In the genomic region with DNA sequence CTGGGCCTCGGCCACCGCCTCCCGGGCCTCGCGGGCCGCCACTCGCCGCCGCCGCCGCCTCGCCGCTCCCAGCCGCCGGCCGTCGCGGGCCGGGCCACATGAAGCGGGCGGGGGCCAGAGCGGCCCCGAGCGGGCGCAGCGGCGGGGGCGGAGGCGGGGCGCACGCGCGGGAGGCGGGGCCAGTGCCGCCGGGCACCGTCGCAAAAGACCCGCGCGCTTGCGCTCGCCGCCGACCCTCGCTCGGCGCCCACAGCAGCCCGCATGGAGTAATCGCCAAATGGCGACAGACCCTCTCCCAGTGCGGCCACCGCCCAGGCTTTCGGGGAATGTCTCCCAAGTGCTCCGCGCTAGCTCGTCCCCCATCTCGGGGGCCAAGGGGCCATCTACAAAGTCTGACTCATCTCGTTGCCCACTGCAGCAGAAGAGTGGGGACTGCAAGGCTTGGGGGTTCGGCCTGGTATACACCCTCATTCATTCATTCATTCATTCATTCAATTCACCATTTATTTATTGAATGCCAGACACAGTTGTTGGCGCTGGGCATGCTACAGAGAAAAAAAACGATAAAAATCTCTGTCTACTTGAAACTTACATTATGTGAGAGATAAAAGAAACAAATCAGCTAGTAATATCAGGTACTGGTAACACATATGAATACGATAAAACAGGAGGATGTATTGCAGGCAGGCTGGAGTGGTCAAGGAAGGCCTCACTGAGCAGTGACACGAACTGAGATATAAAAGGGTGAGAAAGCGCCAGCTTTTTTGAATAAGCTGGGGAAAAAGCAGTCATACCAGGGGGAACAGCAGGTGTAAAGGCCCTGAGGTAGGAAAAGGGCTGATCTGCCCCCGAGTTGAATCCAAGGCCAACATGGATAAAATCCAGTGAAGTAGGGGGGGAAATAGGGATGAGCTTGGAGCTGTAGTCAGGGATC, we compare ENCODE assay signal across 8 cellular contexts.
A peak's percentile ranks its signal among the peaks of the same experiment; 100 is the strongest.
DNase-seq lines count a peak whose midpoint lies in the region; ATAC-seq and TF ChIP-seq lines count a peak whose summit lies in the region.

A gene with protein sequence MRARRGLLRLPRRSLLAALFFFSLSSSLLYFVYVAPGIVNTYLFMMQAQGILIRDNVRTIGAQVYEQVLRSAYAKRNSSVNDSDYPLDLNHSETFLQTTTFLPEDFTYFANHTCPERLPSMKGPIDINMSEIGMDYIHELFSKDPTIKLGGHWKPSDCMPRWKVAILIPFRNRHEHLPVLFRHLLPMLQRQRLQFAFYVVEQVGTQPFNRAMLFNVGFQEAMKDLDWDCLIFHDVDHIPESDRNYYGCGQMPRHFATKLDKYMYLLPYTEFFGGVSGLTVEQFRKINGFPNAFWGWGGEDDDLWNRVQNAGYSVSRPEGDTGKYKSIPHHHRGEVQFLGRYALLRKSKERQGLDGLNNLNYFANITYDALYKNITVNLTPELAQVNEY (minus strand): TSS at position 100 of the 934 bp plus-strand sequence. CDS start 188 bp downstream, outside the sequence.

- H3K27me3 ChIP-seq in KMS-11 (ENCODE audit: insufficient read depth, low read depth), result no peaks in the 10 kb centered on the region

- H3K4me3 ChIP-seq in KMS-11 (IDR thresholded peaks at IDR 0.05; ENCODE audit: insufficient read depth, low read depth, low read length) (no peak within 1 kb of the TSS), foreskin fibroblast (ENCODE audit: low read depth in 1 of 2, low read length in 2 of 2) (peak within 1 kb of the TSS; percentile 76 to 87)

- peak within 1 kb of the TSS; percentile 97 for H3K4me3 Mint-ChIP-seq in nephron progenitor cell

- no peaks in the 10 kb centered on the region for H3K9me3 Mint-ChIP-seq in nephron progenitor cell

- peaks cover 46% of the 10 kb centered on the region for H3K4me1 ChIP-seq in KMS-11 (ENCODE audit: low read depth, poor library complexity, severe bottlenecking)

- peak; percentile 95 for DNase-seq in DMS114 treated with DMSO at 0.1 percent for 48 hours (lab: John Stamatoyannopoulos, UW; ENCODE audit: unreplicated experiment)
- peak; percentile 85 for DNase-seq in SHP77 treated with DMSO at 0.1 percent for 48 hours (lab: John Stamatoyannopoulos, UW)
- DNase-seq in activated gamma-delta T cell treated with anti-CD3 and anti-CD28 coated beads, Interleukin-2, amount 50 U/mL, for 16 hours (ENCODE audit: low read depth), result peak; percentile 32
- peak; percentile 67 to 92 for DNase-seq in foreskin fibroblast
- peak; percentile 87 for DNase-seq in nephron progenitor cell
- DNase-seq in stromal cell of bone marrow (ENCODE audit: low read depth), result peak; percentile 20

- H3K27me3 Mint-ChIP-seq in nephron progenitor cell (ENCODE audit: low read depth, poor library complexity), result no peaks in the 10 kb centered on the region

- H4K20me1 ChIP-seq in KMS-11 (ENCODE audit: insufficient read depth), result peaks cover 7% of the 10 kb centered on the region; the same call in 1 of the 2 replicates

- peaks cover 37% of the 10 kb centered on the region for H3K79me2 ChIP-seq in KMS-11 (ENCODE audit: insufficient read depth, low read depth)

- H3K27ac ChIP-seq in KMS-11, result no peak within 1 kb of the TSS

- ATAC-seq in GM21528 (IDR thresholded peaks at IDR 0.05; ENCODE audit: low FRiP score, unreplicated experiment), result peak; percentile 79

- peaks cover 34% of the 10 kb centered on the region for H3K4me1 Mint-ChIP-seq in nephron progenitor cell

- peaks cover 6% of the 10 kb centered on the region for H3K36me3 Mint-ChIP-seq in nephron progenitor cell (ENCODE audit: low read depth)

- H3K9ac ChIP-seq in KMS-11, result peak within 1 kb of the TSS; percentile 75

- H2AFZ ChIP-seq in KMS-11 (ENCODE audit: low read depth), result peak within 1 kb of the TSS; percentile 84

- peak within 1 kb of the TSS; percentile 84 for H3K4me2 ChIP-seq in KMS-11

- H3K27ac Mint-ChIP-seq in nephron progenitor cell, result peak within 1 kb of the TSS; percentile 92

- TF ChIP-seq CTCF in KMS-11 (conservative IDR thresholded peaks at IDR 0.05; ENCODE audit: low read depth, low read length), result no peak
- no peak for TF ChIP-seq CTCF in foreskin fibroblast (IDR thresholded peaks at IDR 0.05; ENCODE audit: low read depth, low read length)
- no peak for TF ChIP-seq CTCF in nephron progenitor cell (IDR thresholded peaks at IDR 0.05)

- H3K36me3 ChIP-seq in KMS-11 (ENCODE audit: insufficient read depth), result no peaks in the 10 kb centered on the region

Comparison
In these comparisons a context has a peak if more than half of its experiments do, and no peak if none do; other contexts are left out.
1. DNase-seq: peak in every context shown above with its lines; median percentile 95 in DMS114 treated with DMSO at 0.1 percent for 48 hours; 87 in nephron progenitor cell; 85 in SHP77 treated with DMSO at 0.1 percent for 48 hours; 80 in foreskin fibroblast; 32 in activated gamma-delta T cell treated with anti-CD3 and anti-CD28 coated beads, Interleukin-2, amount 50 U/mL, for 16 hours; 20 in stromal cell of bone marrow.